Comparison of ENCODE assay signal across 8 cellular contexts in the genomic region with DNA sequence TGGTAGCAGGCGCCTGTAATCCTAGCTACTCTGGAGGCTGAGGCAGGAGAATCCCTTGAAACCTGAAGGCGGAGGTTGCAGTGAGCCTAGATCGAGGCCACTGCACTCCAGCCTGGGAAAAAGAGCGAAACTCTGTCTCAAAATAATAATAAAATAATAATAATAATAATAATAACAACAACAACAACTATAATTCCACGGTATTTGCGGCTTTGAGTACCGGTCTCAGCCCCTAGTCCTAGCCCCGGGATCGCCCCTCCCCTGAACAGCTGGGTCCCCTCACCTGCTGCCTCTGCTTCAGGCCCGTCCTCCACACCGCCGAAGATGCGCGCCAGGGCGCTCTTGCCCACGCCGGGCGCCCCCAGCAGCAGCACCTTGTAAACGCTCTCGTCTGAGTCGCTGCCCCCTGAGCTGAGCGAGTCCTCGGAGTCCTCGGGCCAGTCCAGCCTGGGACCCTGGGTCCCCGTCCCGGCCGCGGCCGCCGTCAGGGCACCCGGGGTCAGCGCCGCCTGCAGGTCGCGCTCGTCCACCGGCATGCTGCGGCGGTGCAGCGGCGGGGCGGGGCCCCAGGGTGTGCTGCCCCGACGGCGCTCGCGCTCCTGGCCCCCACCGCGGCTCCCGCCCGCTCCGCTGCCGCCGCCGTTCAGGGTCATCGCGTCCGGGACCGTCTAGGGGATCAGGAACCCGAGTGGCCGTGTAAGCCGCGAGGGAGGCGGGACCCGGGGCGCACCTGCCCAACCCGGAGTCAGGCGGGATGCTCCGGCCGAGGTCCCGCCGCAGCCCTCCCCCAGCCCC. TPM values are rescaled to one million over a fixed set of nuclear protein-coding genes. Genes with fewer than 3 reads are reported as not detected.
DNase-seq lines count a peak whose midpoint lies in the region; ATAC-seq and TF ChIP-seq lines count a peak whose summit lies in the region.

No MANE protein-coding gene starts in this region.

- DNase-seq in activated T-cell treated with anti-CD3 and anti-CD28 coated beads for 48 hours (ENCODE audit: low read depth) (peak; percentile 48), activated T-cell treated with anti-CD3 and anti-CD28 coated beads for 4 hours (no peak), T-helper 2 cell (peak in 4 of 5 experiments; percentile 19 to 46 (median 26)), colonic mucosa (peak; percentile 55), lung (ENCODE audit: low spot score) (no peak), testis (peak; percentile 61), DMS153 treated with DMSO at 0.1 percent for 48 hours (lab: John Stamatoyannopoulos, UW; ENCODE audit: unreplicated experiment) (no peak), NCI-H187 (lab: John Stamatoyannopoulos, UW) (no peak)

- intact Hi-C loops in colonic mucosa (cut with DNase I) = no loop called here
- intact Hi-C loops in testis (cut with DNase I; ENCODE audit: low total_unique reads) = no loop called here

- no peak overlapping the region for H3K27ac ChIP-seq in colonic mucosa
- H3K27ac ChIP-seq in lung (ENCODE audit: low read depth in 1 of 2, low read length in 1 of 2) = peak overlapping the region; percentile 54 to 90
- H3K27ac ChIP-seq in testis = peak overlapping the region; percentile 67 to 71

- ATAC-seq in lung (ENCODE audit: insufficient read depth, low FRiP score) = peak; percentile 63

- H3K36me3 ChIP-seq in colonic mucosa (no peaks in the 10 kb centered on the region), lung (ENCODE audit: control insufficient read depth in 2 of 2, insufficient read depth in 2 of 2, low read length in 2 of 2) (no peaks in the 10 kb centered on the region), testis (ENCODE audit: low read depth, missing control alignments) (no peaks in the 10 kb centered on the region)

- 8% methylated on average over 71 to 72 of the region's 72 CpGs for WGBS in lung, 2 donors
- WGBS in testis, 2 donors = 9 to 19% methylated on average over 19 to 45 of the region's 72 CpGs

- TF ChIP-seq CTCF in colonic mucosa (IDR thresholded peaks at IDR 0.05) (peak; percentile 15), lung (IDR thresholded peaks at IDR 0.05; ENCODE audit: control extremely low read depth, extremely low read depth) (no peak), testis (IDR thresholded peaks at IDR 0.05) (peak; percentile 39 to 50 (median 43))

- no peaks in the 10 kb centered on the region for H3K9me3 ChIP-seq in colonic mucosa
- H3K9me3 ChIP-seq in lung (ENCODE audit: control insufficient read depth in 2 of 2, insufficient read depth in 1 of 2, low read length in 1 of 2) = no peaks in the 10 kb centered on the region
- no peaks in the 10 kb centered on the region for H3K9me3 ChIP-seq in testis

- peak overlapping the region; percentile 51 for H3K4me3 ChIP-seq in colonic mucosa
- peak overlapping the region; percentile 51 for H3K4me3 ChIP-seq in lung
- peak overlapping the region; percentile 53 to 71 for H3K4me3 ChIP-seq in testis

- peaks cover 15% of the 10 kb centered on the region for H3K27me3 ChIP-seq in colonic mucosa
- H3K27me3 ChIP-seq in lung (ENCODE audit: control insufficient read depth, insufficient read depth) = no peaks in the 10 kb centered on the region
- no peaks in the 10 kb centered on the region for H3K27me3 ChIP-seq in testis

- peak overlapping the region in 1 of 2 donors; percentile 16 for H3K9ac ChIP-seq in colonic mucosa (ENCODE audit: low read depth in 2 of 2, low read length in 2 of 2)

- H3K4me1 ChIP-seq in colonic mucosa = no peaks in the 10 kb centered on the region
- H3K4me1 ChIP-seq in lung (ENCODE audit: control insufficient read depth in 2 of 2, insufficient read depth in 2 of 2, low read length in 2 of 2) = peaks cover 0 to 18% of the 10 kb centered on the region in 2 donors
- H3K4me1 ChIP-seq in testis = peaks cover 33% of the 10 kb centered on the region

- TF ChIP-seq POLR2A in testis (IDR thresholded peaks at IDR 0.05) = no peak

RNA-seq across cellular contexts. Expression of gene RRAD, which starts 0.6 kb away (rescaled TPM):
- total RNA-seq in colonic mucosa (1 to 10 TPM; 1.4 to 4.0 TPM), lung (10 to 100 TPM; 35.4 to 36.0 TPM), testis (10 to 100 TPM; 12.4 to 19.4 TPM)
- polyA plus RNA-seq in lung (10 to 100 TPM; 31.8 to 42.3 TPM), testis (ENCODE audit: insufficient read depth, low read depth, low replicate concordance) (9.1 TPM)

RNA-seq across cellular contexts. Expression of gene CDH16, which starts 6.0 kb away (rescaled TPM):
- total RNA-seq in colonic mucosa = 1 to 10 TPM in 1 of 2 donors, under 1 TPM in 1; 0.72 to 1.8 TPM
- 1 to 10 TPM in 1 of 2 donors, under 1 TPM in 1; 0.64 to 1.7 TPM for total RNA-seq in lung
- polyA plus RNA-seq in lung = under 1 TPM in 1 of 2 donors, not detected in 1; 0.25 TPM
- under 1 TPM; 0.31 to 0.39 TPM for total RNA-seq in testis
- 2.7 TPM for polyA plus RNA-seq in testis (ENCODE audit: insufficient read depth, low read depth, low replicate concordance)

RNA-seq across cellular contexts. Expression of gene CIAO2B, which starts 9.5 kb away (rescaled TPM):
- total RNA-seq in colonic mucosa (100 to 1,000 TPM; 105 to 146 TPM), lung (10 to 100 TPM; 48.8 to 79.7 TPM), testis (100 to 1,000 TPM; 113 to 179 TPM)
- polyA plus RNA-seq in lung (100 to 1,000 TPM; 238 to 257 TPM), testis (ENCODE audit: insufficient read depth, low read depth, low replicate concordance) (145 TPM)

RNA-seq across cellular contexts. Expression of gene CES2, which starts 10.6 kb away (rescaled TPM):
- total RNA-seq in colonic mucosa = 100 to 1,000 TPM; 407 to 525 TPM
- total RNA-seq in lung = 10 to 100 TPM; 24.6 to 51.0 TPM
- 10 to 100 TPM; 26.0 to 26.3 TPM for polyA plus RNA-seq in lung
- 10 to 100 TPM; 49.1 to 51.9 TPM for total RNA-seq in testis
- polyA plus RNA-seq in testis (ENCODE audit: insufficient read depth, low read depth, low replicate concordance) = 34.4 TPM

RNA-seq across cellular contexts. Expression of gene CES3, which starts 36.3 kb away (rescaled TPM):
- total RNA-seq in colonic mucosa (100 to 1,000 TPM; 136 to 169 TPM), lung (1 to 10 TPM in 1 of 2 donors, under 1 TPM in 1; 0.57 to 2.6 TPM), testis (1 to 10 TPM; 4.1 to 4.5 TPM)
- polyA plus RNA-seq in lung (under 1 TPM; 0.85 to 0.96 TPM), testis (ENCODE audit: insufficient read depth, low read depth, low replicate concordance) (1.5 TPM)

Comparison
In these comparisons a context has a peak if more than half of its experiments do, and no peak if none do; other contexts are left out.
1. DNase-seq: peak in activated T-cell treated with anti-CD3 and anti-CD28 coated beads for 48 hours (single experiment), T-helper 2 cell (4 of 5), colonic mucosa (single experiment) and testis (single experiment); none in activated T-cell treated with anti-CD3 and anti-CD28 coated beads for 4 hours (single experiment), lung (single experiment), DMS153 treated with DMSO at 0.1 percent for 48 hours (single experiment) and NCI-H187 (0 of 2).
2. Peak in every context shown above with its lines, with median percentiles within 50 percentile points of each other: H3K4me3 ChIP-seq.